Comparison of ENCODE assay signal across 36 cellular contexts in genomic region chr1:113168946-113169345, GRCh38.
"Had no signal": no experiment of that assay in that cellular context is flagged by ENCODE, and none has a peak within 500 bp of the region (broad histone marks: within the 10 kb centered on the region; RNA-seq: fewer than 3 reads in every experiment).

No MANE protein-coding gene starts in this region.

- DNase-seq: activated CD4-positive, alpha-beta T cell treated with anti-CD3 and anti-CD28 coated beads for 1 hour; activated CD4-positive, alpha-beta T cell treated with anti-CD3 and anti-CD28 coated beads for 48 hours; activated CD4-positive, alpha-beta T cell treated with anti-CD3 and anti-CD28 coated beads, Interleukin-2, amount 50 U/mL, for 4 hours; activated CD4-positive, CD25-positive, alpha-beta regulatory T cell; activated CD8-positive, alpha-beta T cell treated with anti-CD3 and anti-CD28 coated beads for 36 hours; activated effector memory CD4-positive, alpha-beta T cell treated with anti-CD3 and anti-CD28 coated beads, Interleukin-2, amount 50 U/mL, for 16 hours; activated naive CD4-positive, alpha-beta T cell; activated naive CD4-positive, alpha-beta T cell treated with anti-CD3 and anti-CD28 coated beads, Interleukin-2, amount 50 U/mL, for 16 hours; activated naive CD8-positive, alpha-beta T cell treated with anti-CD3 and anti-CD28 coated beads for 36 hours; activated T-cell treated with anti-CD3 and anti-CD28 coated beads, Interleukin-2, amount 50 U/mL, for 1 hour; activated T-cell treated with anti-CD3 and anti-CD28 coated beads, Interleukin-2, amount 50 U/mL, for 72 hours; amniotic stem cell; aorta; Kasumi-1; KG1; MG63; NCI-H1048; NCI-H1417; NCI-H146; NCI-H187 treated with DMSO at 0.1 percent for 48 hours; NCI-H2081; NCI-H2171 treated with DMSO at 0.1 percent for 48 hours; NCI-H2227 treated with DMSO at 0.1 percent for 48 hours; NCI-H524 treated with DMSO at 0.1 percent for 48 hours; PC-9; SIG-M5; T-cell; T-helper 17 cell; WERI-Rb-1 had no signal

- H3K27ac Mint-ChIP-seq: activated CD8-positive, alpha-beta T cell treated with anti-CD3 and anti-CD28 coated beads for 36 hours; activated naive CD8-positive, alpha-beta T cell treated with anti-CD3 and anti-CD28 coated beads for 36 hours; activated T-cell treated with anti-CD3 and anti-CD28 coated beads, Interleukin-2, amount 50 U/mL, for 72 hours; activated T-helper 17 cell treated with anti-CD3 and anti-CD28 coated beads, Interleukin-2, amount 50 U/mL, for 72 hours; T-cell; T-helper 17 cell had no signal

- H3K4me3 Mint-ChIP-seq: activated CD8-positive, alpha-beta T cell treated with anti-CD3 and anti-CD28 coated beads for 36 hours; activated naive CD8-positive, alpha-beta T cell treated with anti-CD3 and anti-CD28 coated beads for 36 hours; activated T-cell treated with anti-CD3 and anti-CD28 coated beads, Interleukin-2, amount 50 U/mL, for 72 hours; activated T-helper 17 cell treated with anti-CD3 and anti-CD28 coated beads, Interleukin-2, amount 50 U/mL, for 72 hours; central memory CD8-positive, alpha-beta T cell; T-cell; T-helper 17 cell had no signal

- H3K36me3 Mint-ChIP-seq: activated naive CD8-positive, alpha-beta T cell treated with anti-CD3 and anti-CD28 coated beads for 36 hours; T-cell had no signal

- H3K4me3 ChIP-seq: cardiac muscle cell, MG63, PC-9 had no signal

- H3K36me3 ChIP-seq: cardiac muscle cell, MG63, WERI-Rb-1 had no signal

- H2AFZ ChIP-seq: PC-9 had no signal

- FAIRE-seq: RCC 7860 had no signal

- H3K27me3 ChIP-seq: cardiac muscle cell, MG63 had no signal

- ATAC-seq: activated CD8-positive, alpha-beta T cell treated with anti-CD3 and anti-CD28 coated beads for 36 hours; activated T-cell treated with anti-CD3 and anti-CD28 coated beads, Interleukin-2, amount 50 U/mL, for 72 hours; activated T-helper 17 cell treated with anti-CD3 and anti-CD28 coated beads, Interleukin-2, amount 50 U/mL, for 72 hours; Right ventricle myocardium inferior; SK-N-SH treated with all-trans-retinoic acid at 6 μM for 48 hours; T-cell; T-helper 17 cell had no signal

- H3K4me1 Mint-ChIP-seq: activated naive CD8-positive, alpha-beta T cell treated with anti-CD3 and anti-CD28 coated beads for 36 hours; activated T-helper 17 cell treated with anti-CD3 and anti-CD28 coated beads, Interleukin-2, amount 50 U/mL, for 72 hours; central memory CD8-positive, alpha-beta T cell; T-cell; T-helper 17 cell had no signal

- H3K4me2 ChIP-seq: PC-9 had no signal

- H3K27ac ChIP-seq: cardiac muscle cell, PC-9, RWPE1, WERI-Rb-1 had no signal
